In genomic region chr9:470795-471194, GRCh38 we compare ENCODE assay signal across 8 cellular contexts. TPM values are rescaled to one million over a fixed set of nuclear protein-coding genes. Genes with fewer than 3 reads are reported as not detected.
A peak's percentile ranks its signal among the peaks of the same experiment; 100 is the strongest.
DNase-seq lines count a peak whose midpoint lies in the region; ATAC-seq and TF ChIP-seq lines count a peak whose summit lies in the region.

No MANE protein-coding gene starts in this region.

- H3K27ac ChIP-seq in iPS-18a (ENCODE audit: low read length): no peak overlapping the region

- CTCF ChIA-PET in activated B cell treated with CpG ODN at 0.5 μM for 24 hours (lab: Charles Lee): interaction anchor here (1.6 kb wide), 1 partner anchor 34 kb away, joined by 7 read pairs; the partner anchor contains the start of gene KANK1

- H3K4me1 ChIP-seq in iPS-18a (ENCODE audit: control insufficient read depth, low read depth, low read length): peaks cover 10% of the 10 kb centered on the region

- peaks cover 7% of the 10 kb centered on the region for H3K27me3 ChIP-seq in iPS-18a (ENCODE audit: control insufficient read depth, insufficient read depth, low read length)

- peak overlapping the region; percentile 95 for H3K27ac Mint-ChIP-seq in activated B cell treated with CpG ODN at 0.5 μM for 24 hours
- H3K27ac Mint-ChIP-seq in stimulated activated memory B cell treated with anti-CD40 and anti-IgM and Interleukin-4, amounts not matched to agents 10 μg/mL and 1 μg/mL and 100 μg/mL, for 72 hours: peak overlapping the region; percentile 97

- H3K36me3 ChIP-seq in iPS-18a (ENCODE audit: control insufficient read depth, low read depth, low read length): no peaks in the 10 kb centered on the region

- peak overlapping the region; percentile 66 for H3K4me3 ChIP-seq in iPS-18a (ENCODE audit: low read length)

- H3K27me3 Mint-ChIP-seq in activated B cell treated with CpG ODN at 0.5 μM for 24 hours: no peaks in the 10 kb centered on the region
- no peaks in the 10 kb centered on the region for H3K27me3 Mint-ChIP-seq in stimulated activated memory B cell treated with anti-CD40 and anti-IgM and Interleukin-4, amounts not matched to agents 10 μg/mL and 1 μg/mL and 100 μg/mL, for 72 hours

- no peaks in the 10 kb centered on the region for H3K9me3 ChIP-seq in iPS-18a (ENCODE audit: control insufficient read depth, low read depth, low read length)

- no peak for TF ChIP-seq CTCF in activated B cell treated with CpG ODN at 0.5 μM for 24 hours (IDR thresholded peaks at IDR 0.05)

- intact Hi-C loops in activated B cell treated with CpG ODN at 0.5 μM for 24 hours (cut with micrococcal nuclease): loop anchor here (1.0 kb wide), 1 partner anchor 34 kb away; the partner anchor contains the start of gene KANK1

- POLR2A ChIA-PET in activated B cell treated with CpG ODN at 0.5 μM for 24 hours (lab: Charles Lee): interaction anchor here (0.6 to 2.2 kb wide), 3 partner anchors 30 to 1786 kb away, joined by 4 to 11 read pairs (median 4); partner anchors contain the start of gene KANK1

- peaks cover 8% of the 10 kb centered on the region for H3K36me3 Mint-ChIP-seq in activated B cell treated with CpG ODN at 0.5 μM for 24 hours (ENCODE audit: low read depth)
- peaks cover 14% of the 10 kb centered on the region for H3K36me3 Mint-ChIP-seq in stimulated activated memory B cell treated with anti-CD40 and anti-IgM and Interleukin-4, amounts not matched to agents 10 μg/mL and 1 μg/mL and 100 μg/mL, for 72 hours

- DNase-seq in DMS 273 (lab: John Stamatoyannopoulos, UW; ENCODE audit: unreplicated experiment) (peak; percentile 21), DMS 273 treated with DMSO at 0.1 percent for 48 hours (lab: John Stamatoyannopoulos, UW) (no peak), activated B cell treated with CpG ODN at 0.5 μM for 24 hours (no peak), NCI-H1092 treated with DMSO at 0.1 percent for 48 hours (lab: John Stamatoyannopoulos, UW) (no peak)
- DNase-seq in stimulated activated CD4-positive, alpha-beta T cell treated with anti-CD3 and anti-CD28 coated beads, Interleukin-2, amount 100 ng/mL, for 48 hours: no peak

- peak overlapping the region; percentile 62 for H3K9ac ChIP-seq in iPS-18a (ENCODE audit: low read length)

- peak overlapping the region; percentile 97 for H3K4me3 Mint-ChIP-seq in activated B cell treated with CpG ODN at 0.5 μM for 24 hours
- H3K4me3 Mint-ChIP-seq in stimulated activated memory B cell treated with anti-CD40 and anti-IgM and Interleukin-4, amounts not matched to agents 10 μg/mL and 1 μg/mL and 100 μg/mL, for 72 hours: peak overlapping the region; percentile 96

- H3K9me3 Mint-ChIP-seq in activated B cell treated with CpG ODN at 0.5 μM for 24 hours: no peaks in the 10 kb centered on the region
- no peaks in the 10 kb centered on the region for H3K9me3 Mint-ChIP-seq in stimulated activated memory B cell treated with anti-CD40 and anti-IgM and Interleukin-4, amounts not matched to agents 10 μg/mL and 1 μg/mL and 100 μg/mL, for 72 hours

- peaks cover 28% of the 10 kb centered on the region for H3K4me1 Mint-ChIP-seq in activated B cell treated with CpG ODN at 0.5 μM for 24 hours
- peaks cover 34% of the 10 kb centered on the region for H3K4me1 Mint-ChIP-seq in stimulated activated memory B cell treated with anti-CD40 and anti-IgM and Interleukin-4, amounts not matched to agents 10 μg/mL and 1 μg/mL and 100 μg/mL, for 72 hours

- no peak for ATAC-seq in activated B cell treated with CpG ODN at 0.5 μM for 24 hours (ENCODE audit: low read depth)
- ATAC-seq in stimulated activated memory B cell treated with anti-CD40 and anti-IgM and Interleukin-4, amounts not matched to agents 10 μg/mL and 1 μg/mL and 100 μg/mL, for 72 hours: no peak
- no peak for ATAC-seq in GM18867 (IDR thresholded peaks at IDR 0.05; ENCODE audit: unreplicated experiment)

RNA-seq across cellular contexts. Expression of gene KANK1, which starts 33.7 kb away (rescaled TPM):
- total RNA-seq in activated B cell treated with CpG ODN at 0.5 μM for 24 hours: 2.2 and 2.6 TPM in 2 replicates
